In genomic region chr5:93883459-93883858, GRCh38 we compare ENCODE assay signal across 14 cellular contexts.
"Had no signal": no experiment of that assay in that cellular context is flagged by ENCODE, and none has a peak within 500 bp of the region (broad histone marks: within the 10 kb centered on the region; RNA-seq: fewer than 3 reads in every experiment).

No MANE protein-coding gene starts in this region.

- H3K9me3 ChIP-seq: gastroesophageal sphincter, left ventricle myocardium inferior, right lobe of liver had no signal

- H3K27me3 ChIP-seq: gastroesophageal sphincter, right lobe of liver had no signal

- H3K4me3 ChIP-seq: gastroesophageal sphincter, left ventricle myocardium inferior, right lobe of liver had no signal

- H3K27ac ChIP-seq: gastroesophageal sphincter, left ventricle myocardium inferior, right lobe of liver, WERI-Rb-1 had no signal

- H3K27me3 Mint-ChIP-seq: memory B cell had no signal

- H3K4me1 ChIP-seq: gastroesophageal sphincter, left ventricle myocardium inferior had no signal

- H3K4me3 Mint-ChIP-seq: activated CD8-positive, alpha-beta T cell treated with anti-CD3 and anti-CD28 coated beads, Interleukin-2, amount 10 ng/mL, durations not matched to agents 7 days and 5 days; activated T-helper 1 cell treated with anti-CD3 and anti-CD28 coated beads, Interleukin-12 subunit alpha, Interleukin-12 subunit beta, Interleukin-2, Interleukin-4 antibody, amounts not matched to agents 30 ng/mL and 10 ng/mL and 1 ng/mL, durations not matched to agents 14 hours and 24 hours and 36 hours; memory B cell had no signal

- H3K9me3 Mint-ChIP-seq: activated T-helper 1 cell treated with anti-CD3 and anti-CD28 coated beads, Interleukin-12 subunit alpha, Interleukin-12 subunit beta, Interleukin-2, Interleukin-4 antibody, amounts not matched to agents 30 ng/mL and 10 ng/mL and 1 ng/mL, durations not matched to agents 14 hours and 24 hours and 36 hours; memory B cell had no signal

- DNase-seq: activated CD4-positive, alpha-beta T cell treated with anti-CD3 and anti-CD28 coated beads for 4 hours; activated CD8-positive, alpha-beta memory T cell treated with anti-CD3 and anti-CD28 coated beads, Interleukin-2, amount 50 U/mL, for 48 hours; activated CD8-positive, alpha-beta T cell treated with anti-CD3 and anti-CD28 coated beads, Interleukin-2, amount 10 ng/mL, durations not matched to agents 7 days and 5 days; activated naive CD4-positive, alpha-beta T cell; aorta; left ventricle myocardium inferior; right lobe of liver; stimulated activated CD4-positive, alpha-beta T cell treated with anti-CD3 and anti-CD28 coated beads, Interleukin-2, amount 100 ng/mL, for 24 hours; stimulated activated naive CD4-positive, alpha-beta T cell; trophoblast cell; WERI-Rb-1 had no signal

- H3K27ac Mint-ChIP-seq: activated CD8-positive, alpha-beta T cell treated with anti-CD3 and anti-CD28 coated beads, Interleukin-2, amount 10 ng/mL, durations not matched to agents 7 days and 5 days; activated T-helper 1 cell treated with anti-CD3 and anti-CD28 coated beads, Interleukin-12 subunit alpha, Interleukin-12 subunit beta, Interleukin-2, Interleukin-4 antibody, amounts not matched to agents 30 ng/mL and 10 ng/mL and 1 ng/mL, durations not matched to agents 14 hours and 24 hours and 36 hours; memory B cell had no signal

- H3K36me3 ChIP-seq: right lobe of liver, WERI-Rb-1 had no signal
